17 cellular contexts compared by ENCODE assay signal in the genomic region with DNA sequence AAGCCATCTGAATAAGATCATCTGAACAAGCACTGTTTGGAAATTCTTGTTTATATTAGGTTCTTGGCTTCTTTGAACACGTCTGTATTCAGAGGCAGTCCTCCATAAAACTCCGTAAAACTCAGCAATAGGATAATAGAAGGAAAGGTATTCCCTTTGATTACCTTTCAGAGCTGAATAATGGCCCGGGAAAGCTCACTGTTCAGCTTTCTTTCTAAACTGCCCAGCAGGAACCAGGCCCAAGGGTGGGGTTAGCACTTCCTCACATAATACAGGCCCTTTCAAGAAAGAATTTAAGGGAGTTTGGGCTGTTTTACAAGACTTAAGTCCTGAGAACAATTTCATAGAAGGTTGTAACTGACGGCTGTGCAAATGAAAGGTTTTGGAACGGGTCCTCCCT.
DNase-seq lines count a peak whose midpoint lies in the region; ATAC-seq and TF ChIP-seq lines count a peak whose summit lies in the region.
"Had no signal": no experiment of that assay in that cellular context is flagged by ENCODE, and none has a peak within 500 bp of the region (broad histone marks: within the 10 kb centered on the region; RNA-seq: fewer than 3 reads in every experiment).

No MANE protein-coding gene starts in this region.

- H3K4me3 ChIP-seq in left ventricle myocardium inferior (no peak overlapping the region), heart left ventricle (no peak overlapping the region), HUES64 (ENCODE audit: low read length) (no peak overlapping the region), neural progenitor cell (no peak overlapping the region)

- H3K4me1 Mint-ChIP-seq in neural progenitor cell (peaks cover 11% of the 10 kb centered on the region), type B pancreatic cell (ENCODE audit: unreplicated experiment) (no peaks in the 10 kb centered on the region)
- H3K4me1 Mint-ChIP-seq: B cell had no signal

- TF ChIP-seq POLR2A in heart left ventricle (IDR thresholded peaks at IDR 0.05) = no peak

- 53 to 65% (median 60%) methylated on average over 5 of the region's 5 CpGs for WGBS in heart left ventricle, 4 donors
- 58% methylated on average over 5 of the region's 5 CpGs for WGBS in HUES64

- H3K4me2 ChIP-seq in neural progenitor cell = peak overlapping the region; percentile 55

- H3K27me3 ChIP-seq in left ventricle myocardium inferior (ENCODE audit: low read depth) (no peaks in the 10 kb centered on the region), heart left ventricle (no peaks in the 10 kb centered on the region), HUES64 (ENCODE audit: insufficient read depth, low read length) (no peaks in the 10 kb centered on the region), neural progenitor cell (no peaks in the 10 kb centered on the region)

- intact Hi-C loops in left ventricle myocardium inferior (cut with micrococcal nuclease) (no loop called here), heart left ventricle (cut with DNase I) (no loop called here)

- H4K20me1 ChIP-seq in neural progenitor cell (ENCODE audit: low read depth) = no peaks in the 10 kb centered on the region

- no peak overlapping the region for H3K9ac ChIP-seq in HUES64 (ENCODE audit: low read depth, low read length)
- H3K9ac ChIP-seq in neural progenitor cell = no peak overlapping the region

- H3K4me3 Mint-ChIP-seq in neural progenitor cell (no peak overlapping the region), type B pancreatic cell (no peak overlapping the region)
- H3K4me3 Mint-ChIP-seq: B cell; CD4-positive, alpha-beta T cell; HFFc6 had no signal

- H3K36me3 ChIP-seq in left ventricle myocardium inferior (no peaks in the 10 kb centered on the region), heart left ventricle (no peaks in the 10 kb centered on the region), HUES64 (ENCODE audit: insufficient read depth, low read length) (no peaks in the 10 kb centered on the region), neural progenitor cell (no peaks in the 10 kb centered on the region)

- H3K79me2 ChIP-seq in neural progenitor cell (ENCODE audit: low read depth) = no peaks in the 10 kb centered on the region

- H3K27ac Mint-ChIP-seq in neural progenitor cell (peak overlapping the region; percentile 37), type B pancreatic cell (peak overlapping the region; percentile 39)
- H3K27ac Mint-ChIP-seq: B cell; CD4-positive, alpha-beta T cell; HFFc6 had no signal

- H3K27me3 Mint-ChIP-seq in neural progenitor cell (ENCODE audit: insufficient read depth, low read depth) (peaks cover 4% of the 10 kb centered on the region), type B pancreatic cell (no peaks in the 10 kb centered on the region)

- H3K9me3 Mint-ChIP-seq in neural progenitor cell (peaks cover 12% of the 10 kb centered on the region), type B pancreatic cell (no peaks in the 10 kb centered on the region)
- H3K9me3 Mint-ChIP-seq: CD4-positive, alpha-beta T cell; HFFc6 had no signal

- H2AFZ ChIP-seq in neural progenitor cell (replicated peaks) = no peak overlapping the region

- H3K9me3 ChIP-seq in left ventricle myocardium inferior (replicated peaks) (peaks cover 7% of the 10 kb centered on the region), heart left ventricle (no peaks in the 10 kb centered on the region), HUES64 (ENCODE audit: insufficient read depth, low read depth, low read length) (peaks cover 4% of the 10 kb centered on the region; the same call in 1 of the 2 replicates), neural progenitor cell (ENCODE audit: low read depth) (no peaks in the 10 kb centered on the region)

- H3K36me3 Mint-ChIP-seq in neural progenitor cell = peaks cover 4% of the 10 kb centered on the region
- no peaks in the 10 kb centered on the region for H3K36me3 Mint-ChIP-seq in type B pancreatic cell

- H3K4me1 ChIP-seq in left ventricle myocardium inferior (peaks cover 11% of the 10 kb centered on the region), heart left ventricle (peaks cover 0 to 5% (median 0%) of the 10 kb centered on the region in 12 donors), HUES64 (ENCODE audit: insufficient read depth, low read length) (0 out of 2 replicates have a peak, but pooled peaks cover 3% of the 10 kb centered on the region), neural progenitor cell (peaks cover 15% of the 10 kb centered on the region)

- no peak for DNase-seq in left ventricle myocardium inferior
- no peak for DNase-seq in heart left ventricle
- DNase-seq in neural progenitor cell (ENCODE audit: low spot score) = peak; percentile 56
- DNase-seq in type B pancreatic cell (ENCODE audit: extremely low spot score, unreplicated experiment) = no peak
- DNase-seq in kidney glomerular epithelial cell (lab: John Stamatoyannopoulos, UW) = no peak
- no peak for DNase-seq in OCI-M1 (lab: John Stamatoyannopoulos, UW)
- DNase-seq: C1 segment of cervical spinal cord; CD4-positive, alpha-beta T cell; DMS79 treated with DMSO at 0.1 percent for 48 hours; EL; GDM1; GOT3; HCEC 1CT; HFFc6 had no signal

- TF ChIP-seq CTCF in left ventricle myocardium inferior (IDR thresholded peaks at IDR 0.05; ENCODE audit: borderline replicate concordance) = no peak
- TF ChIP-seq CTCF in heart left ventricle (IDR thresholded peaks at IDR 0.05) = no peak
- TF ChIP-seq CTCF in neural progenitor cell (IDR thresholded peaks at IDR 0.05) = no peak
- no peak for TF ChIP-seq CTCF in type B pancreatic cell (conservative IDR thresholded peaks at IDR 0.05)

- peaks cover 19% of the 10 kb centered on the region for H3F3A ChIP-seq in neural progenitor cell (ENCODE audit: low read depth)

- peak overlapping the region; percentile 40 for H3K27ac ChIP-seq in left ventricle myocardium inferior (replicated peaks)
- H3K27ac ChIP-seq in heart left ventricle = peak overlapping the region in 3 of 12 donors; percentile 34 to 40 (median 37)
- peak overlapping the region; percentile 39 for H3K27ac ChIP-seq in HUES64 (ENCODE audit: low read depth, low read length)
- H3K27ac ChIP-seq in neural progenitor cell = peak overlapping the region; percentile 63

- ATAC-seq in heart left ventricle (no peak), GM18909 (IDR thresholded peaks at IDR 0.05; ENCODE audit: poor library complexity, unreplicated experiment) (no peak)
